In the genomic region with DNA sequence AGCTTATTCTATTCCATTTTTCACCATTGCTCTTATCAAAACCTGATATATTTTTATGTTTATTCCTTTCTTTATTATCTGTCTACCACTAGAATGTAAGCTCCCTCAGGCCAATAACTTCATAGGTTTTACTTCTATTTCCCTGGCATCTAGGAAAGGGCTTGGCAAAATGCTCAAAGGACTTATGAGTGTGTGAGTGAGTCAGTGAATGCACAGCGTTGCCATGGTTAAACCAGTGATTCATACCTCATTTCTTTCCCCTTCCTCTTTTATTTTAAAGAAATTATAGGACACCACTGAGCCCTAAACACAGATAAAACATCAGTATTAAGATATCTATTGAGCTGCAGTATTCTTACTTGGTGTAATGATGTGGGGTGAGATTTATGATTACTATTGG, we compare ENCODE assay signal across 20 cellular contexts.
DNase-seq lines count a peak whose midpoint lies in the region; ATAC-seq and TF ChIP-seq lines count a peak whose summit lies in the region.
"Had no signal": no experiment of that assay in that cellular context is flagged by ENCODE, and none has a peak within 500 bp of the region (broad histone marks: within the 10 kb centered on the region; RNA-seq: fewer than 3 reads in every experiment).

No MANE protein-coding gene starts in this region.

- H3K27me3 ChIP-seq in breast epithelium (no peaks in the 10 kb centered on the region), ascending aorta (no peaks in the 10 kb centered on the region)
- H3K27me3 ChIP-seq: BLaER1 treated with 17β-estradiol and CSF1 and Interleukin-3, amounts not matched to agents 10 nM and 100 nM; cardiac muscle cell; left lung; vagina had no signal

- TF ChIP-seq CTCF in MCF 10A (IDR thresholded peaks at IDR 0.05; ENCODE audit: unreplicated experiment) (no peak), breast epithelium (IDR thresholded peaks at IDR 0.05) (no peak), fibroblast of pulmonary artery (IDR thresholded peaks at IDR 0.05; ENCODE audit: low read length, missing control alignments) (no peak), ascending aorta (IDR thresholded peaks at IDR 0.05) (no peak)

- no peak for TF ChIP-seq POLR2A in breast epithelium (IDR thresholded peaks at IDR 0.05)

- H3K4me3 Mint-ChIP-seq in MCF 10A (ENCODE audit: unreplicated experiment), result no peak overlapping the region
- H3K4me3 Mint-ChIP-seq: nephron had no signal

- H3K27ac ChIP-seq in breast epithelium, result no peak overlapping the region
- no peak overlapping the region for H3K27ac ChIP-seq in ascending aorta
- H3K27ac ChIP-seq: cardiac muscle cell, left lung, vagina had no signal

- CTCF ChIA-PET in MCF 10A (lab: Yijun Ruan, JAX), result no interaction called here

- H3K27ac Mint-ChIP-seq in MCF 10A (ENCODE audit: low read depth, unreplicated experiment), result no peak overlapping the region
- H3K27ac Mint-ChIP-seq: activated naive CD4-positive, alpha-beta T cell treated with anti-CD3 and anti-CD28 coated beads, Interleukin-2, amount 50 U/mL, for 72 hours; nephron had no signal

- H3K4me1 Mint-ChIP-seq in MCF 10A (ENCODE audit: insufficient read depth, unreplicated experiment), result peaks cover 4% of the 10 kb centered on the region

- POLR2A ChIA-PET in MCF 10A (lab: Yijun Ruan, JAX), result no interaction called here

- H3K36me3 ChIP-seq in breast epithelium, result no peaks in the 10 kb centered on the region
- no peaks in the 10 kb centered on the region for H3K36me3 ChIP-seq in ascending aorta
- H3K36me3 ChIP-seq: BLaER1 treated with 17β-estradiol and CSF1 and Interleukin-3, amounts not matched to agents 10 nM and 100 nM; cardiac muscle cell; left lung; vagina had no signal

- H3K4me1 ChIP-seq in breast epithelium, result no peaks in the 10 kb centered on the region
- H3K4me1 ChIP-seq in ascending aorta, result no peaks in the 10 kb centered on the region
- H3K4me1 ChIP-seq: left lung, vagina had no signal

- H3K36me3 Mint-ChIP-seq in MCF 10A (ENCODE audit: insufficient read depth, unreplicated experiment), result peaks cover 7% of the 10 kb centered on the region
- H3K36me3 Mint-ChIP-seq: activated naive CD4-positive, alpha-beta T cell treated with anti-CD3 and anti-CD28 coated beads, Interleukin-2, amount 50 U/mL, for 72 hours had no signal

- BruUV-seq in MCF 10A (replicated peaks; lab: Mats Ljungman, UMichigan), result no TSS peak

- DNase-seq in MCF 10A (ENCODE audit: unreplicated experiment), result peak; percentile 38
- no peak for DNase-seq in breast epithelium (ENCODE audit: low spot score in 2 of 2)
- peak; percentile 45 for DNase-seq in amniotic epithelial cell (ENCODE audit: low read depth)
- DNase-seq in fibroblast of pulmonary artery (ENCODE audit: low read depth), result peak; percentile 45
- no peak for DNase-seq in Right ventricle myocardium superior
- DNase-seq in medulla oblongata (ENCODE audit: extremely low spot score), result no peak
- DNase-seq in ascending aorta (ENCODE audit: low spot score in 2 of 2), result no peak
- DNase-seq in NCI-H146 treated with DMSO at 0.1 percent for 48 hours (lab: John Stamatoyannopoulos, UW; ENCODE audit: unreplicated experiment), result no peak
- DNase-seq: activated CD4-positive, alpha-beta T cell treated with anti-CD3 and anti-CD28 coated beads for 4 hours; left lung; NCI-H1092 treated with DMSO at 0.1 percent for 48 hours; NCI-H2029 treated with DMSO at 0.1 percent for 48 hours; NCI-H510A treated with DMSO at 0.1 percent for 48 hours; NK-92 treated with Interleukin-12 subunit alpha and Interleukin-12 subunit beta, amount 100 ng/mL, for 24 hours had no signal

- intact Hi-C loops in MCF 10A (cut with micrococcal nuclease) (no loop called here), breast epithelium (cut with DNase I; ENCODE audit: low total_unique reads) (no loop called here), Right ventricle myocardium superior (cut with DNase I) (no loop called here), ascending aorta (cut with DNase I) (no loop called here)

- H3K9me3 Mint-ChIP-seq in MCF 10A (ENCODE audit: unreplicated experiment), result peaks cover 8% of the 10 kb centered on the region

- H3K27me3 Mint-ChIP-seq in MCF 10A (ENCODE audit: insufficient read depth, unreplicated experiment), result no peaks in the 10 kb centered on the region

- no peak for ATAC-seq in Right ventricle myocardium superior (ENCODE audit: poor library complexity)
- ATAC-seq: activated naive CD4-positive, alpha-beta T cell treated with anti-CD3 and anti-CD28 coated beads, Interleukin-2, amount 50 U/mL, for 72 hours; left lung; sciatic nerve had no signal

- H3K9me3 ChIP-seq in breast epithelium (no peaks in the 10 kb centered on the region), ascending aorta (no peaks in the 10 kb centered on the region)
- H3K9me3 ChIP-seq: BLaER1 treated with 17β-estradiol and CSF1 and Interleukin-3, amounts not matched to agents 10 nM and 100 nM; left lung; vagina had no signal

- H3K4me3 ChIP-seq in breast epithelium (no peak overlapping the region), fibroblast of pulmonary artery (replicated peaks; ENCODE audit: low read depth, low read length) (no peak overlapping the region), ascending aorta (no peak overlapping the region)
- H3K4me3 ChIP-seq: BLaER1 treated with 17β-estradiol and CSF1 and Interleukin-3, amounts not matched to agents 10 nM and 100 nM; cardiac muscle cell; left lung; vagina had no signal

Comparison
In these comparisons a context has a peak if more than half of its experiments do, and no peak if none do; other contexts are left out.
1. DNase-seq: peak in MCF 10A (single experiment), amniotic epithelial cell (single experiment) and fibroblast of pulmonary artery (single experiment); none in breast epithelium (0 of 2), Right ventricle myocardium superior (single experiment), medulla oblongata (single experiment), ascending aorta (0 of 2) and NCI-H146 treated with DMSO at 0.1 percent for 48 hours (single experiment).